Comparison of ENCODE assay signal across 26 cellular contexts in genomic region chr4:138204507-138204906, GRCh38. TPM values are rescaled to one million over a fixed set of nuclear protein-coding genes. Genes with fewer than 3 reads are reported as not detected.
A peak's percentile ranks its signal among the peaks of the same experiment; 100 is the strongest.
DNase-seq lines count a peak whose midpoint lies in the region; ATAC-seq and TF ChIP-seq lines count a peak whose summit lies in the region.
"Had no signal": no experiment of that assay in that cellular context is flagged by ENCODE, and none has a peak within 500 bp of the region (broad histone marks: within the 10 kb centered on the region; RNA-seq: fewer than 3 reads in every experiment).

No MANE protein-coding gene starts in this region.

- no peak overlapping the region for H3K27ac ChIP-seq in body of pancreas
- H3K27ac ChIP-seq: brain microvascular endothelial cell, psoas muscle, thoracic aorta, uterus had no signal

- H3K4me1 ChIP-seq in body of pancreas = peaks cover 11% of the 10 kb centered on the region
- H3K4me1 ChIP-seq: uterus had no signal

- H3K9me3 ChIP-seq in body of pancreas = no peaks in the 10 kb centered on the region
- H3K9me3 ChIP-seq: psoas muscle, thoracic aorta, uterus had no signal

- H3K4me3 ChIP-seq in LNCaP clone FGC (ENCODE audit: low read depth, low read length) = no peak overlapping the region
- H3K4me3 ChIP-seq in body of pancreas = no peak overlapping the region
- H3K4me3 ChIP-seq: psoas muscle, thoracic aorta, uterus had no signal

- no peaks in the 10 kb centered on the region for H3K36me3 ChIP-seq in body of pancreas (replicated peaks in 1 of 2; ENCODE audit: insufficient read depth in 1 of 2, low read depth in 2 of 2)
- H3K36me3 ChIP-seq: brain microvascular endothelial cell, thoracic aorta, uterus had no signal

- 45 to 55% methylated on average over 5 of the region's 5 CpGs for WGBS in body of pancreas, 2 donors

- intact Hi-C loops in body of pancreas (cut with DNase I) = no loop called here
- intact Hi-C loops in posterior vena cava (cut with DNase I) = no loop called here

- DNase-seq in DMS153 (lab: John Stamatoyannopoulos, UW) (peak; percentile 94), LNCaP clone FGC (ENCODE audit: low read depth) (peak; percentile 69), NCI-H2196 treated with DMSO at 0.1 percent for 48 hours (lab: John Stamatoyannopoulos, UW; ENCODE audit: unreplicated experiment) (peak; percentile 2), body of pancreas (peak in 1 of 4 donors; percentile 8), NOMO-1 (lab: John Stamatoyannopoulos, UW; ENCODE audit: unreplicated experiment in 2 of 2) (no peak), posterior vena cava (ENCODE audit: low spot score) (no peak)
- DNase-seq: activated CD4-positive, CD25-positive, alpha-beta regulatory T cell; activated CD8-positive, alpha-beta memory T cell treated with anti-CD3 and anti-CD28 coated beads, Interleukin-2, amount 10 ng/mL, durations not matched to agents 7 days and 5 days; activated naive CD4-positive, alpha-beta T cell treated with anti-CD3 and anti-CD28 coated beads for 36 hours; activated T-cell treated with anti-CD3 and anti-CD28 coated beads, Interleukin-2, amount 50 U/mL, for 48 hours; brain microvascular endothelial cell; C1 segment of cervical spinal cord; GOT3; HFFc6; islet precursor cell; naive thymus-derived CD8-positive, alpha-beta T cell; NCI-H1694; NCI-H2227 treated with DMSO at 0.1 percent for 48 hours; NK-92 treated with Interleukin-12 subunit alpha and Interleukin-12 subunit beta, amount 100 ng/mL, for 24 hours; nucleus accumbens; psoas muscle; stimulated activated naive CD4-positive, alpha-beta T cell treated with Interleukin-2 at 50 U/mL for 16 hours; uterus had no signal

- no peak for TF ChIP-seq POLR2A in body of pancreas (IDR thresholded peaks at IDR 0.05)

- H3K27me3 ChIP-seq in body of pancreas = no peaks in the 10 kb centered on the region
- H3K27me3 ChIP-seq: brain microvascular endothelial cell, uterus had no signal

- peak; percentile 50 for ATAC-seq in body of pancreas
- ATAC-seq in GM21423 (IDR thresholded peaks at IDR 0.05; ENCODE audit: unreplicated experiment) = no peak
- ATAC-seq in HG03159 (IDR thresholded peaks at IDR 0.05; ENCODE audit: unreplicated experiment) = no peak
- ATAC-seq: activated CD8-positive, alpha-beta memory T cell treated with anti-CD3 and anti-CD28 coated beads, Interleukin-2, amount 10 ng/mL, durations not matched to agents 7 days and 5 days; naive thymus-derived CD8-positive, alpha-beta T cell; psoas muscle had no signal

- no peak for TF ChIP-seq CTCF in LNCaP clone FGC (IDR thresholded peaks at IDR 0.05; ENCODE audit: control insufficient read depth, extremely low read depth, insufficient read depth)
- no peak for TF ChIP-seq CTCF in body of pancreas (IDR thresholded peaks at IDR 0.05)

RNA-seq across cellular contexts. Expression of gene SLC7A11, which starts 37.6 kb away (rescaled TPM):
- total RNA-seq in body of pancreas (1 to 10 TPM; 3.3 to 3.4 TPM), posterior vena cava (1 to 10 TPM in 1 of 2 donors, under 1 TPM in 1; 0.33 to 1.9 TPM)

Comparison
In these comparisons a context has a peak if more than half of its experiments do, and no peak if none do; other contexts are left out.
1. DNase-seq: peak in DMS153 (single experiment), LNCaP clone FGC (single experiment) and NCI-H2196 treated with DMSO at 0.1 percent for 48 hours (single experiment); none in NOMO-1 (0 of 2) and posterior vena cava (single experiment).